Comparison of ENCODE assay signal across 1 cellular context in the genomic region with DNA sequence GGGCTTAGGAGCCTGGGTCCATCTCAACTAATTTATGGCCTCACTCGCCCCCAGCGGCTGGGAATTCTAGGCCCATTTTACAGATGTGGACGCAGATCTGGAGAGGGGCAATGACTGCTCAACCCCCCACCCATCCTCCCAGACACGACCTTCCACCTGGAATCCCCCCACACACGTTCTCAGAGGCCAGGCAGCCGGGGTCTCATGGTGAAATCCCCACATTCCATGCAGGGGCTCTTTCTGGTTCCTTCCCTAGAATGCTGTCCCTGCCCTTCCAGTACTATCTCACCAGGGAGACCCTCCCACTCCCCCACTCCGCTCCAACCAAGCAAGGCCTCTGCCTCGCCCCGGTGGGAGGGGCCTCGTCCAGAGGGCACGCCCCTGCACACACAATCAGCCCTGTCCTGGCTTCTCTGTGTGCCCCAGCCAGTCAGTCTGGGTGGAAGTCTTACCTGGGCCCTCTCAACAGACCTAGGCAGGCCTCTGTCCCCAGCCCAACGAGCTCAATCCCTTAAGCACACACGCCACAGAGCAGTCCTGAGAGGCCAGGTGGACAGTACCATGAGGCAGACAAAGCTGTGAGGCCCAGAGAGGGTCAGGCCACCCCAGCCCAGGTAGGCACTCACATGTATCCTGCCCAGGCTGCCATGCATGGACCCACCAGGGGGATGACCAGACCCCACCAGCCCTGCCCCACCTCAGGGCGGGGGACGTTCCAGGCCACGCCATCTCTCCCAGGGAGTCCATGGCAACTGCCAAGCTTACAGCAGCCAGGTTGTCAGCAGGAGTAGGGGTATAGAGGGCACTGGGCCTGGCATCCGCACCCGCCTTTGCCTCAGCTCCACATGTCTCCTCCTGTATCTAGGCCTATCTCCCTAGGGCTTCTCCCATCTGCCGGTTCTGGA.
A peak's percentile ranks its signal among the peaks of the same experiment; 100 is the strongest.
TF ChIP-seq lines count a peak whose summit lies in the region.

No MANE protein-coding gene starts in this region.

TF ChIP-seq in HEK293, 187 proteins besides CTCF, POLR2A, EP300 and RAD21 (continued from another document):
- TF ChIP-seq KLF8 (tag by site-specific recombination; IDR thresholded peaks at IDR 0.05) (0 out of 2 replicates have a peak, but pooled peaks have one; percentile 20), ZNF23 (tag by site-specific recombination; IDR thresholded peaks at IDR 0.05; ENCODE audit: borderline replicate concordance) (no peak), MEIS1 (CRISPR knock-in tag; IDR thresholded peaks at IDR 0.05; ENCODE audit: borderline replicate concordance) (no peak), ZBTB8A (tag by site-specific recombination; IDR thresholded peaks at IDR 0.05) (no peak), GFI1B (tag by site-specific recombination; IDR thresholded peaks at IDR 0.05) (no peak), ZNF394 (tag by site-specific recombination; IDR thresholded peaks at IDR 0.05; ENCODE audit: borderline replicate concordance) (no peak), ZNF302 (tag by site-specific recombination; IDR thresholded peaks at IDR 0.05; ENCODE audit: low read depth) (no peak), KLF1 (tag by site-specific recombination; IDR thresholded peaks at IDR 0.05) (peak; percentile 37), SP3 (tag by site-specific recombination; IDR thresholded peaks at IDR 0.05) (peak; percentile 15; the same call in 1 of the 2 replicates)
TF ChIP-seq in HEK293: peak in this region for 7.
